ENCODE assay signal across 11 cellular contexts in the genomic region with DNA sequence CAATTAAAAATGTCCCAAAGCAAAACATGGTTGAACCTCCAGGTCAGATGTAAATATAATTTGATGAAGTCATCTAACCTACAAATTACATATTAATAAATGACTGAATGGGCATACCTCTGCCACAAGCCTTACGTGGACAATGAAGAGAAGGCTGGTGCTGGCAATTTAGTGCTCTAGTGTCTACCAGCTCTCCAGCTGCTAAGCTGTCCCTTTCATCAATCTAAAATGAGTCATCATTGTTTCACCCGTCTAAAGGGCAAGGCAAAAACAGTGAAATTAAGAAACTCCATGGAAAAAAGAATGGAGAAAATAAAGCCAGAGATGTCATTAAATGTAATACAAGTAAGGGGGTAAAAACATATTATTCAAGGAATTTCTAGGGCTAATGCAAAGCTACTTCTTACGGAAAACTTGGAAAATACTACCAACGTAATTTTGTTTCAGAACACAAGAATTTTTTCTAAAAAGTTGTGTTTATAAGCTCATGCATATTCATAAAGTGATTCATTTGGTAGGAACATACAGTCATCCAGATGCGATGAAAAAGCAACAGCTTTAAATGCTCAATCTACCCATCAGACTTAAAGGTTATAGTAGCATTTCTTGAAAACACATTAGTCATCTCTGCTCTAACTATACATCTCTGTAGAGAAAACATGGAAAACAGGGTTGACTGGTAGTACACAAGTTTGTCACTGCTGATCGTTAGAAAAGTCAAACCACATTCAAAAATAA.
A peak's percentile ranks its signal among the peaks of the same experiment; 100 is the strongest.
DNase-seq lines count a peak whose midpoint lies in the region; TF ChIP-seq lines count a peak whose summit lies in the region.
"Had no signal": no experiment of that assay in that cellular context is flagged by ENCODE, and none has a peak within 500 bp of the region (broad histone marks: within the 10 kb centered on the region; RNA-seq: fewer than 3 reads in every experiment).

No MANE protein-coding gene starts in this region.

- H3K36me3 Mint-ChIP-seq in activated CD4-positive, alpha-beta memory T cell treated with anti-CD3 and anti-CD28 coated beads for 36 hours, result peaks cover 3% of the 10 kb centered on the region

- no peaks in the 10 kb centered on the region for H3K9me3 Mint-ChIP-seq in activated CD4-positive, alpha-beta memory T cell treated with anti-CD3 and anti-CD28 coated beads for 36 hours
- H3K9me3 Mint-ChIP-seq: neural progenitor cell had no signal

- H3K4me3 Mint-ChIP-seq in activated CD4-positive, alpha-beta memory T cell treated with anti-CD3 and anti-CD28 coated beads for 36 hours, result peak overlapping the region; percentile 13
- H3K4me3 Mint-ChIP-seq: neural progenitor cell had no signal

- TF ChIP-seq CTCF in WERI-Rb-1 (IDR thresholded peaks at IDR 0.05; ENCODE audit: low read depth, low read length), result no peak

- intact Hi-C loops in activated CD4-positive, alpha-beta memory T cell treated with anti-CD3 and anti-CD28 coated beads for 36 hours (cut with micrococcal nuclease), result loop anchor here (1.0 to 2.0 kb wide), 8 partner anchors 13 to 173 kb away; no protein-coding TSS in a partner anchor

- H3K27me3 ChIP-seq in WERI-Rb-1 (ENCODE audit: insufficient read depth, low read depth, severe bottlenecking), result no peaks in the 10 kb centered on the region
- H3K27me3 ChIP-seq: esophagus muscularis mucosa, neural progenitor cell had no signal

- H3K9me3 ChIP-seq in WERI-Rb-1 (ENCODE audit: severe bottlenecking), result no peaks in the 10 kb centered on the region
- H3K9me3 ChIP-seq: esophagus muscularis mucosa had no signal

- CTCF ChIA-PET in activated CD4-positive, alpha-beta memory T cell treated with anti-CD3 and anti-CD28 coated beads for 36 hours (lab: Charles Lee), result interaction anchor here (0.6 to 2.0 kb wide), 5 partner anchors 13 to 40 kb away, joined by 3 to 9 read pairs (median 4); no protein-coding TSS in a partner anchor

- DNase-seq in A172 (ENCODE audit: low spot score), result peak; percentile 31
- DNase-seq in H4 (ENCODE audit: low spot score), result peak; percentile 10
- DNase-seq in activated CD4-positive, alpha-beta memory T cell treated with anti-CD3 and anti-CD28 coated beads for 36 hours, result no peak
- peak; percentile 31 for DNase-seq in glomerular visceral epithelial cell (ENCODE audit: extremely low spot score)
- DNase-seq in NAMALWA (ENCODE audit: low spot score), result no peak
- no peak for DNase-seq in WERI-Rb-1
- DNase-seq in stimulated activated CD4-positive, alpha-beta T cell treated with anti-CD3 and anti-CD28 coated beads, Interleukin-2, amount 100 ng/mL, for 24 hours, result no peak
- no peak for DNase-seq in NCI-H774 (lab: John Stamatoyannopoulos, UW)
- DNase-seq: stimulated activated CD8-positive, alpha-beta memory T cell treated with anti-CD3 and anti-CD28 coated beads, Interleukin-4, amount 100 ng/mL, for 48 hours had no signal

- no peaks in the 10 kb centered on the region for H3K27me3 Mint-ChIP-seq in activated CD4-positive, alpha-beta memory T cell treated with anti-CD3 and anti-CD28 coated beads for 36 hours

- H3K36me3 ChIP-seq in WERI-Rb-1, result no peaks in the 10 kb centered on the region
- H3K36me3 ChIP-seq: esophagus muscularis mucosa, neural progenitor cell had no signal

- POLR2A ChIA-PET in activated CD4-positive, alpha-beta memory T cell treated with anti-CD3 and anti-CD28 coated beads for 36 hours (lab: Charles Lee), result interaction anchor here (0.6 to 3.0 kb wide), 14 partner anchors 11 to 175 kb away, joined by 3 to 18 read pairs (median 6); no protein-coding TSS in a partner anchor

- peaks cover 69% of the 10 kb centered on the region for H3K4me1 Mint-ChIP-seq in activated CD4-positive, alpha-beta memory T cell treated with anti-CD3 and anti-CD28 coated beads for 36 hours (ENCODE audit: low read depth)

- no peak overlapping the region for H3K27ac ChIP-seq in WERI-Rb-1
- H3K27ac ChIP-seq: esophagus muscularis mucosa, neural progenitor cell had no signal

- H3K4me3 ChIP-seq in WERI-Rb-1 (ENCODE audit: low read depth, low read length), result no peak overlapping the region
- H3K4me3 ChIP-seq: esophagus muscularis mucosa, neural progenitor cell had no signal

- peak overlapping the region; percentile 79 for H3K27ac Mint-ChIP-seq in activated CD4-positive, alpha-beta memory T cell treated with anti-CD3 and anti-CD28 coated beads for 36 hours
- H3K27ac Mint-ChIP-seq: neural progenitor cell had no signal

Comparison
In these comparisons a context has a peak if more than half of its experiments do, and no peak if none do; other contexts are left out.
1. DNase-seq: peak in A172 (single experiment), H4 (single experiment) and glomerular visceral epithelial cell (single experiment); none in activated CD4-positive, alpha-beta memory T cell treated with anti-CD3 and anti-CD28 coated beads for 36 hours (single experiment), NAMALWA (single experiment), WERI-Rb-1 (single experiment), stimulated activated CD4-positive, alpha-beta T cell treated with anti-CD3 and anti-CD28 coated beads, Interleukin-2, amount 100 ng/mL, for 24 hours (0 of 2) and NCI-H774 (single experiment).